Comparison of ENCODE assay signal across 7 cellular contexts in genomic region chr1:6601049-6601864, GRCh38. TPM values are rescaled to one million over a fixed set of nuclear protein-coding genes. Genes with fewer than 3 reads are reported as not detected.
DNase-seq lines count a peak whose midpoint lies in the region; ATAC-seq and TF ChIP-seq lines count a peak whose summit lies in the region.

No MANE protein-coding gene starts in this region.

- WGBS in suprapubic skin: 0% methylated on average over 24 of the region's 35 CpGs

- peak in 1 of 2 donors; percentile 48 for TF ChIP-seq POLR2A in suprapubic skin (IDR thresholded peaks at IDR 0.05)

- peaks cover 36% of the 10 kb centered on the region for H3K4me1 Mint-ChIP-seq in neural progenitor cell

- ATAC-seq in HG03175 (IDR thresholded peaks at IDR 0.05; ENCODE audit: unreplicated experiment): peak; percentile 35

- H3K4me1 ChIP-seq in neural progenitor cell (peaks cover 33% of the 10 kb centered on the region), suprapubic skin (peaks cover 62% of the 10 kb centered on the region)

- no peak for TF ChIP-seq EP300 in suprapubic skin (IDR thresholded peaks at IDR 0.05)

- H3K9me3 ChIP-seq in neural progenitor cell (ENCODE audit: low read depth) (no peaks in the 10 kb centered on the region), suprapubic skin (no peaks in the 10 kb centered on the region)

- peaks cover 7% of the 10 kb centered on the region for H3K27me3 Mint-ChIP-seq in neural progenitor cell (ENCODE audit: insufficient read depth, low read depth)

- peaks cover 23% of the 10 kb centered on the region for H3K27me3 ChIP-seq in neural progenitor cell
- no peaks in the 10 kb centered on the region for H3K27me3 ChIP-seq in suprapubic skin

- peak overlapping the region; percentile 99 for H3K4me2 ChIP-seq in neural progenitor cell

- DNase-seq in GM13977 (ENCODE audit: low spot score) (peak; percentile 83), SIG-M5 treated with dmso at 0.1 percent for 504 hours (lab: John Stamatoyannopoulos, UW; ENCODE audit: unreplicated experiment) (peak; percentile 80), foreskin fibroblast (peak; percentile 97 to 98), neural progenitor cell (ENCODE audit: low spot score) (peak; percentile 43), suprapubic skin (ENCODE audit: low spot score in 2 of 2) (peak; percentile 91 to 92)
- DNase-seq in activated gamma-delta T cell treated with anti-CD3 and anti-CD28 coated beads, Interleukin-2, amount 50 U/mL, for 16 hours (ENCODE audit: low read depth): peak; percentile 70

- H3K79me2 ChIP-seq in neural progenitor cell (ENCODE audit: low read depth): peaks cover 43% of the 10 kb centered on the region

- no peak for TF ChIP-seq CTCF in GM13977 (IDR thresholded peaks at IDR 0.05; ENCODE audit: extremely low read depth, insufficient read depth, missing control alignments)
- peak; percentile 7 for TF ChIP-seq CTCF in foreskin fibroblast (IDR thresholded peaks at IDR 0.05; ENCODE audit: low read depth, low read length)
- TF ChIP-seq CTCF in neural progenitor cell (IDR thresholded peaks at IDR 0.05): no peak
- no peak for TF ChIP-seq CTCF in suprapubic skin (IDR thresholded peaks at IDR 0.05)

- peak overlapping the region; percentile 96 for H3K4me3 Mint-ChIP-seq in neural progenitor cell

- H3K9ac ChIP-seq in neural progenitor cell: no peak overlapping the region

- H3K36me3 ChIP-seq in neural progenitor cell (no peaks in the 10 kb centered on the region), suprapubic skin (peaks cover 27% of the 10 kb centered on the region)

- H3K27ac ChIP-seq in neural progenitor cell: no peak overlapping the region
- peak overlapping the region; percentile 99 for H3K27ac ChIP-seq in suprapubic skin

- no peaks in the 10 kb centered on the region for H3K9me3 Mint-ChIP-seq in neural progenitor cell

- peaks cover 3% of the 10 kb centered on the region for H3K36me3 Mint-ChIP-seq in neural progenitor cell

- H3K4me3 ChIP-seq in foreskin fibroblast (ENCODE audit: low read depth in 1 of 2, low read length in 2 of 2) (peak overlapping the region; percentile 86 to 93), neural progenitor cell (peak overlapping the region; percentile 65), suprapubic skin (peak overlapping the region; percentile 98)

- peak overlapping the region; percentile 78 for H2AFZ ChIP-seq in neural progenitor cell (replicated peaks)

- peaks cover 45% of the 10 kb centered on the region for H3F3A ChIP-seq in neural progenitor cell (ENCODE audit: low read depth)

- H3K27ac Mint-ChIP-seq in neural progenitor cell: peak overlapping the region; percentile 85

- in situ Hi-C loops in GM13977 (cut with MboI; ENCODE audit: low pct_unique_long_range_greater_than_20kb, low sequenced_read_pairs, unreplicated experiment): no loop called here

- peaks cover 36% of the 10 kb centered on the region for H4K20me1 ChIP-seq in neural progenitor cell (ENCODE audit: low read depth)

RNA-seq across cellular contexts. Expression of gene KLHL21, which starts 1.4 kb away (rescaled TPM):
- total RNA-seq in neural progenitor cell (ENCODE audit: low replicate concordance) (4.8 and 7.2 TPM in 2 replicates), suprapubic skin (100 to 1,000 TPM; 105 to 125 (median 118) TPM)

RNA-seq across cellular contexts. Expression of gene PHF13, which starts 12.3 kb away (rescaled TPM):
- 32.0 and 35.6 TPM in 2 replicates for total RNA-seq in neural progenitor cell (ENCODE audit: low replicate concordance)
- total RNA-seq in suprapubic skin: 10 to 100 TPM; 12.6 to 21.7 (median 17.0) TPM

RNA-seq across cellular contexts. Expression of gene ZBTB48, which starts 21.5 kb away (rescaled TPM):
- total RNA-seq in neural progenitor cell (ENCODE audit: low replicate concordance): 18.3 and 28.3 TPM in 2 replicates
- 10 to 100 TPM; 17.8 to 26.7 (median 21.6) TPM for total RNA-seq in suprapubic skin

RNA-seq across cellular contexts. Expression of gene THAP3, which starts 23.4 kb away (rescaled TPM):
- total RNA-seq in neural progenitor cell (ENCODE audit: low replicate concordance) (25.0 and 37.2 TPM in 2 replicates), suprapubic skin (10 to 100 TPM; 13.2 to 31.8 (median 24.8) TPM)

RNA-seq across cellular contexts. Expression of gene TAS1R1, which starts 46.1 kb away (rescaled TPM):
- total RNA-seq in neural progenitor cell (ENCODE audit: low replicate concordance) (not detected in 2 replicates), suprapubic skin (under 1 TPM in 2 of 4 donors, not detected in 2; 0.40 to 0.45 TPM)

Comparison
In these comparisons a context has a peak if more than half of its experiments do, and no peak if none do; other contexts are left out.
1. DNase-seq: peak in every context shown above with its lines; median percentile 98 in foreskin fibroblast; 92 in suprapubic skin; 83 in GM13977; 80 in SIG-M5 treated with dmso at 0.1 percent for 504 hours; 70 in activated gamma-delta T cell treated with anti-CD3 and anti-CD28 coated beads, Interleukin-2, amount 50 U/mL, for 16 hours; 43 in neural progenitor cell.
2. RNA of gene KLHL21, which starts 1.4 kb away (total RNA-seq): 105 to 125 TPM in suprapubic skin; 4.8 to 7.2 TPM in neural progenitor cell; every median in the first group is over 10 times any median in the second.
3. Peak in every context shown above with its lines, with median percentiles within 50 percentile points of each other: H3K4me3 ChIP-seq.